Comparison of ENCODE assay signal across 19 cellular contexts in genomic region chr17:82079001-82079677, GRCh38. TPM values are rescaled to one million over a fixed set of nuclear protein-coding genes. Genes with fewer than 3 reads are reported as not detected.
A peak's percentile ranks its signal among the peaks of the same experiment; 100 is the strongest.
DNase-seq lines count a peak whose midpoint lies in the region; ATAC-seq, FAIRE-seq and TF ChIP-seq lines count a peak whose summit lies in the region.
"Had no signal": no experiment of that assay in that cellular context is flagged by ENCODE, and none has a peak within 500 bp of the region (broad histone marks: within the 10 kb centered on the region; RNA-seq: fewer than 3 reads in every experiment).

No MANE protein-coding gene starts in this region.

- H3K9me3 ChIP-seq in right cardiac atrium (ENCODE audit: control insufficient read depth, low read length) = no peaks in the 10 kb centered on the region
- H3K9me3 ChIP-seq in heart left ventricle = no peaks in the 10 kb centered on the region
- H3K9me3 ChIP-seq in WERI-Rb-1 (ENCODE audit: severe bottlenecking) = no peaks in the 10 kb centered on the region
- no peaks in the 10 kb centered on the region for H3K9me3 ChIP-seq in HepG2 (ENCODE audit: low read length)
- H3K9me3 ChIP-seq: BLaER1, HAP-1 had no signal

- H3K36me3 ChIP-seq in heart left ventricle = peaks cover 0 to 57% (median 41%) of the 10 kb centered on the region in 9 donors
- peaks cover 76% of the 10 kb centered on the region for H3K36me3 ChIP-seq in WERI-Rb-1
- peaks cover 46 to 56% of the 10 kb centered on the region in 2 experiments for H3K36me3 ChIP-seq in HepG2 (replicated peaks in 1 of 2; ENCODE audit: control insufficient read depth in 1 of 2, insufficient read depth in 2 of 2, low read length in 2 of 2)

- in situ Hi-C loops in HepG2 (cut with HindIII; ENCODE audit: extremely low pct_ligation_motif_present, low pct_unique_long_range_greater_than_20kb) = no loop called here

- H3K27ac ChIP-seq in right cardiac atrium (ENCODE audit: low read length) (no peak overlapping the region), heart left ventricle (no peak overlapping the region), WERI-Rb-1 (peak overlapping the region; percentile 91), HepG2 (ENCODE audit: extremely low read length, insufficient read depth, low read length) (no peak overlapping the region)
- H3K27ac ChIP-seq: BLaER1, GM23248 had no signal

- BruUV-seq in HepG2 (replicated peaks; lab: Mats Ljungman, UMichigan) = no TSS peak

- H3K4me3 ChIP-seq in right cardiac atrium (ENCODE audit: low read length) = no peak overlapping the region
- H3K4me3 ChIP-seq in heart left ventricle = no peak overlapping the region
- no peak overlapping the region for H3K4me3 ChIP-seq in WERI-Rb-1 (ENCODE audit: low read depth, low read length)
- no peak overlapping the region for H3K4me3 ChIP-seq in HepG2 (replicated peaks in 1 of 3; ENCODE audit: insufficient read depth in 1 of 3, low read depth in 2 of 3, low read length in 3 of 3)
- H3K4me3 ChIP-seq: BLaER1, GM23248, HAP-1 had no signal

- H3K79me2 ChIP-seq in HepG2 (ENCODE audit: insufficient read depth, low read length) = no peaks in the 10 kb centered on the region

- H3K27me3 ChIP-seq in right cardiac atrium (ENCODE audit: control insufficient read depth, insufficient read depth) (no peaks in the 10 kb centered on the region), heart left ventricle (no peaks in the 10 kb centered on the region), WERI-Rb-1 (ENCODE audit: insufficient read depth, low read depth, severe bottlenecking) (no peaks in the 10 kb centered on the region), HepG2 (ENCODE audit: control insufficient read depth in 1 of 2, insufficient read depth in 2 of 2, low read length in 2 of 2) (no peaks in the 10 kb centered on the region)
- H3K27me3 ChIP-seq: BLaER1 had no signal

- ATAC-seq in right cardiac atrium = no peak
- ATAC-seq in heart left ventricle = no peak
- no peak for ATAC-seq in HepG2
- ATAC-seq in GM21529 (IDR thresholded peaks at IDR 0.05; ENCODE audit: unreplicated experiment) = no peak
- ATAC-seq in HG02759 (IDR thresholded peaks at IDR 0.05; ENCODE audit: unreplicated experiment) = no peak

- no peak overlapping the region for H2AFZ ChIP-seq in HepG2 (ENCODE audit: low read length)
- H2AFZ ChIP-seq: GM23248 had no signal

- CTCF ChIA-PET in HepG2 (lab: Yijun Ruan, JAX; ENCODE audit: low intra/inter-chr PET ratio, low total read pairs) = interaction anchor here (0.6 kb wide), 1 partner anchor 49 kb away, joined by 3 read pairs; no protein-coding TSS in a partner anchor

- H3K4me1 ChIP-seq in right cardiac atrium (ENCODE audit: control insufficient read depth, insufficient read depth, low read length) (no peaks in the 10 kb centered on the region), heart left ventricle (peaks cover 0 to 10% (median 0%) of the 10 kb centered on the region in 12 donors), HepG2 (ENCODE audit: insufficient read depth, low read length) (peaks cover 12% of the 10 kb centered on the region)
- H3K4me1 ChIP-seq: HAP-1 had no signal

- 94% methylated on average over 47 of the region's 47 CpGs for WGBS in right cardiac atrium
- 93 to 96% (median 93%) methylated on average over 35 to 47 of the region's 47 CpGs for WGBS in heart left ventricle, 4 donors
- 95% methylated on average over 34 of the region's 47 CpGs for WGBS in HepG2 (ENCODE audit: low lambda C conversion rate)

- TF ChIP-seq POLR2A in heart left ventricle (IDR thresholded peaks at IDR 0.05) (no peak), HepG2 (IDR thresholded peaks at IDR 0.05; ENCODE audit: insufficient read depth in 1 of 2, low read depth in 2 of 2, low read length in 2 of 2) (peak; percentile 16 to 71; a peak in 2 of 4 replicates)

- no peak for TF ChIP-seq RAD21 in HepG2 (CRISPR knock-in tag; IDR thresholded peaks at IDR 0.05)

- intact Hi-C loops in right cardiac atrium (cut with DNase I) (no loop called here), heart left ventricle (cut with DNase I) (no loop called here), HepG2 (cut with micrococcal nuclease; ENCODE audit: unreplicated experiment) (no loop called here)

- no peak for FAIRE-seq in HepG2 (lab: Jason Lieb, UNC)
- FAIRE-seq: GM19239, HTR-8/SVneo had no signal

- H3K9ac ChIP-seq in HepG2 (ENCODE audit: insufficient read depth, low read depth, low read length) = no peak overlapping the region
- H3K9ac ChIP-seq: BLaER1, GM23248 had no signal

- peak in 2 of 3 donors; percentile 54 to 56 for DNase-seq in right cardiac atrium
- no peak for DNase-seq in heart left ventricle
- no peak for DNase-seq in WERI-Rb-1
- DNase-seq in HepG2 (ENCODE audit: low spot score) = no peak
- DNase-seq in dedifferentiated amniotic fluid mesenchymal stem cell (ENCODE audit: extremely low spot score) = no peak
- DNase-seq in T-helper 9 cell = no peak
- DNase-seq: 8988T; CD4-positive, alpha-beta memory T cell; DMS 273 treated with DMSO at 0.1 percent for 48 hours; DMS79; GDM1; GM23248; KG1 had no signal

- peaks cover 44% of the 10 kb centered on the region for H4K20me1 ChIP-seq in HepG2 (ENCODE audit: insufficient read depth, low read length)

- TF ChIP-seq CTCF in heart left ventricle (IDR thresholded peaks at IDR 0.05) (no peak), WERI-Rb-1 (IDR thresholded peaks at IDR 0.05; ENCODE audit: low read depth, low read length) (no peak), HepG2 (CRISPR knock-in tag; IDR thresholded peaks at IDR 0.05) (no peak; the same call in 1 of the 2 replicates)

- TF ChIP-seq EP300 in HepG2 (IDR thresholded peaks at IDR 0.05; ENCODE audit: low read depth in 2 of 2, low read length in 2 of 2) = no peak
- no peak for TF ChIP-seq EP300 in HepG2 (CRISPR knock-in tag; IDR thresholded peaks at IDR 0.05; ENCODE audit: borderline replicate concordance)

- POLR2A ChIA-PET in HepG2 (lab: Yijun Ruan, JAX) = interaction anchor here (1.4 to 1.9 kb wide), 2 partner anchors 13 to 17 kb away, joined by 4 to 6 read pairs; partner anchors contain the start of gene DUS1L

- H3K4me2 ChIP-seq in HepG2 (ENCODE audit: low read depth, low read length) = no peak overlapping the region
- H3K4me2 ChIP-seq: BLaER1 had no signal

RNA-seq across cellular contexts. Expression of gene DUS1L, which starts 13.5 kb away (rescaled TPM):
- total RNA-seq in right cardiac atrium = 10 to 100 TPM; 51.3 to 63.1 (median 58.4) TPM
- polyA plus RNA-seq in right cardiac atrium = 82.1 TPM
- total RNA-seq in heart left ventricle = 10 to 100 TPM; 41.5 to 84.7 (median 59.4) TPM
- polyA plus RNA-seq in heart left ventricle = 100 to 1,000 TPM in 1 of 2 donors, 10 to 100 TPM in 1; 79.7 to 113 TPM
- total RNA-seq in HepG2 (2016; rRNA removed; fragmentation: Illumina TruSeq; extraction: Trizol) = 67.9 and 109 TPM in 2 replicates
- total RNA-seq in HepG2 (2016; cell fraction: cytosol; rRNA removed; fragmentation: Illumina TruSeq; extraction: Trizol; ENCODE audit: low read depth) = 206 and 220 TPM in 2 replicates
- total RNA-seq in HepG2 (2016; cell fraction: insoluble cytoplasmic fraction; rRNA removed; fragmentation: Illumina TruSeq; extraction: Trizol) = 58.4 and 113 TPM in 2 replicates
- total RNA-seq in HepG2 (2016; cell fraction: membrane; rRNA removed; fragmentation: Illumina TruSeq; extraction: Trizol) = 268 and 276 TPM in 2 replicates
- 69.9 and 102 TPM in 2 replicates for total RNA-seq in HepG2 (2016; cell fraction: nucleus; rRNA removed; fragmentation: Illumina TruSeq; extraction: Trizol)
- 81.0 and 108 TPM in 2 replicates for polyA plus RNA-seq in HepG2 (2011; rRNA removed)
- polyA plus RNA-seq in HepG2 (2011; cell fraction: cytosol; rRNA removed) = 64.5 and 97.7 TPM in 2 replicates
- polyA plus RNA-seq in HepG2 (2011; cell fraction: nucleus; rRNA removed) = 583 and 668 TPM in 2 replicates
- 82.7 and 123 TPM in 2 replicates for polyA plus RNA-seq in HepG2 (2012)
- 353 and 384 TPM in 2 replicates for polyA plus RNA-seq in HepG2 (2016; cell fraction: cytosol; fragmentation: Illumina TruSeq; extraction: Trizol; ENCODE audit: low read depth)
- polyA plus RNA-seq in HepG2 (2016; cell fraction: insoluble cytoplasmic fraction; fragmentation: Illumina TruSeq; extraction: Trizol; ENCODE audit: low read depth) = 138 and 172 TPM in 2 replicates
- 444 and 521 TPM in 2 replicates for polyA plus RNA-seq in HepG2 (2016; cell fraction: membrane; fragmentation: Illumina TruSeq; extraction: Trizol; ENCODE audit: low read depth)
- polyA plus RNA-seq in HepG2 (2016; cell fraction: nucleus; fragmentation: Illumina TruSeq; extraction: Trizol; ENCODE audit: insufficient read depth, low read depth) = 330 and 339 TPM in 2 replicates
- 47.0 and 79.2 TPM in 2 replicates for polyA minus RNA-seq in HepG2 (2011; rRNA and poly(A)+ RNA removed; ENCODE audit: low replicate concordance)
- 31.7 and 34.4 TPM in 2 replicates for polyA minus RNA-seq in HepG2 (2011; cell fraction: cytosol; rRNA and poly(A)+ RNA removed)
- 85.7 and 87.9 TPM in 2 replicates for polyA minus RNA-seq in HepG2 (2011; cell fraction: nucleus; rRNA and poly(A)+ RNA removed)

RNA-seq across cellular contexts. Expression of gene FASN, which starts 18.9 kb away (rescaled TPM):
- total RNA-seq in right cardiac atrium = 10 to 100 TPM; 14.3 to 71.8 (median 23.4) TPM
- 86.3 TPM for polyA plus RNA-seq in right cardiac atrium
- total RNA-seq in heart left ventricle = 100 to 1,000 TPM in 1 of 9 donors, 10 to 100 TPM in 7, 1 to 10 TPM in 1; 6.9 to 103 (median 18.9) TPM
- 10 to 100 TPM; 17.5 to 47.5 TPM for polyA plus RNA-seq in heart left ventricle
- total RNA-seq in HepG2 (2016; rRNA removed; fragmentation: Illumina TruSeq; extraction: Trizol) = 101 and 192 TPM in 2 replicates
- 28.4 and 29.9 TPM in 2 replicates for total RNA-seq in HepG2 (2016; cell fraction: cytosol; rRNA removed; fragmentation: Illumina TruSeq; extraction: Trizol; ENCODE audit: low read depth)
- 118 and 157 TPM in 2 replicates for total RNA-seq in HepG2 (2016; cell fraction: insoluble cytoplasmic fraction; rRNA removed; fragmentation: Illumina TruSeq; extraction: Trizol)
- 63.2 and 68.3 TPM in 2 replicates for total RNA-seq in HepG2 (2016; cell fraction: membrane; rRNA removed; fragmentation: Illumina TruSeq; extraction: Trizol)
- total RNA-seq in HepG2 (2016; cell fraction: nucleus; rRNA removed; fragmentation: Illumina TruSeq; extraction: Trizol) = 147 and 173 TPM in 2 replicates
- polyA plus RNA-seq in HepG2 (2011; rRNA removed) = 51.7 and 92.4 TPM in 2 replicates
- 62.2 and 67.6 TPM in 2 replicates for polyA plus RNA-seq in HepG2 (2011; cell fraction: cytosol; rRNA removed)
- 516 and 545 TPM in 2 replicates for polyA plus RNA-seq in HepG2 (2011; cell fraction: nucleus; rRNA removed)
- 163 and 245 TPM in 2 replicates for polyA plus RNA-seq in HepG2 (2012)
- polyA plus RNA-seq in HepG2 (2016; cell fraction: cytosol; fragmentation: Illumina TruSeq; extraction: Trizol; ENCODE audit: low read depth) = 24.8 and 25.4 TPM in 2 replicates
- 209 and 303 TPM in 2 replicates for polyA plus RNA-seq in HepG2 (2016; cell fraction: insoluble cytoplasmic fraction; fragmentation: Illumina TruSeq; extraction: Trizol; ENCODE audit: low read depth)
- 52.3 and 61.0 TPM in 2 replicates for polyA plus RNA-seq in HepG2 (2016; cell fraction: membrane; fragmentation: Illumina TruSeq; extraction: Trizol; ENCODE audit: low read depth)
- 501 and 529 TPM in 2 replicates for polyA plus RNA-seq in HepG2 (2016; cell fraction: nucleus; fragmentation: Illumina TruSeq; extraction: Trizol; ENCODE audit: insufficient read depth, low read depth)
- 35.6 and 241 TPM in 2 replicates for polyA minus RNA-seq in HepG2 (2011; rRNA and poly(A)+ RNA removed; ENCODE audit: low replicate concordance)
- polyA minus RNA-seq in HepG2 (2011; cell fraction: cytosol; rRNA and poly(A)+ RNA removed) = 226 and 344 TPM in 2 replicates
- 97.7 and 151 TPM in 2 replicates for polyA minus RNA-seq in HepG2 (2011; cell fraction: nucleus; rRNA and poly(A)+ RNA removed)

RNA-seq across cellular contexts. Expression of gene GPS1, which starts 27.4 kb away (rescaled TPM):
- total RNA-seq in right cardiac atrium (10 to 100 TPM; 87.1 to 93.7 (median 90.6) TPM), heart left ventricle (100 to 1,000 TPM in 2 of 9 donors, 10 to 100 TPM in 7; 76.7 to 151 (median 81.8) TPM), HepG2 (2016; rRNA removed; fragmentation: Illumina TruSeq; extraction: Trizol) (106 and 124 TPM in 2 replicates)
- polyA plus RNA-seq in right cardiac atrium (75.1 TPM), heart left ventricle (10 to 100 TPM; 95.0 to 97.7 TPM), HepG2 (2011; rRNA removed) (128 and 161 TPM in 2 replicates)
- 87.3 and 88.2 TPM in 2 replicates for total RNA-seq in HepG2 (2016; cell fraction: cytosol; rRNA removed; fragmentation: Illumina TruSeq; extraction: Trizol; ENCODE audit: low read depth)
- 99.7 and 134 TPM in 2 replicates for total RNA-seq in HepG2 (2016; cell fraction: insoluble cytoplasmic fraction; rRNA removed; fragmentation: Illumina TruSeq; extraction: Trizol)
- 96.5 and 111 TPM in 2 replicates for total RNA-seq in HepG2 (2016; cell fraction: membrane; rRNA removed; fragmentation: Illumina TruSeq; extraction: Trizol)
- 89.5 and 106 TPM in 2 replicates for total RNA-seq in HepG2 (2016; cell fraction: nucleus; rRNA removed; fragmentation: Illumina TruSeq; extraction: Trizol)
- polyA plus RNA-seq in HepG2 (2011; cell fraction: cytosol; rRNA removed) = 107 and 157 TPM in 2 replicates
- polyA plus RNA-seq in HepG2 (2011; cell fraction: nucleus; rRNA removed) = 389 and 467 TPM in 2 replicates
- 102 and 120 TPM in 2 replicates for polyA plus RNA-seq in HepG2 (2012)
- polyA plus RNA-seq in HepG2 (2016; cell fraction: cytosol; fragmentation: Illumina TruSeq; extraction: Trizol; ENCODE audit: low read depth) = 96.5 and 102 TPM in 2 replicates
- polyA plus RNA-seq in HepG2 (2016; cell fraction: insoluble cytoplasmic fraction; fragmentation: Illumina TruSeq; extraction: Trizol; ENCODE audit: low read depth) = 120 and 146 TPM in 2 replicates
- 103 and 104 TPM in 2 replicates for polyA plus RNA-seq in HepG2 (2016; cell fraction: membrane; fragmentation: Illumina TruSeq; extraction: Trizol; ENCODE audit: low read depth)
- polyA plus RNA-seq in HepG2 (2016; cell fraction: nucleus; fragmentation: Illumina TruSeq; extraction: Trizol; ENCODE audit: insufficient read depth, low read depth) = 225 and 229 TPM in 2 replicates
- 182 and 265 TPM in 2 replicates for polyA minus RNA-seq in HepG2 (2011; rRNA and poly(A)+ RNA removed; ENCODE audit: low replicate concordance)
- polyA minus RNA-seq in HepG2 (2011; cell fraction: cytosol; rRNA and poly(A)+ RNA removed) = 76.6 and 80.3 TPM in 2 replicates
- 60.2 and 61.0 TPM in 2 replicates for polyA minus RNA-seq in HepG2 (2011; cell fraction: nucleus; rRNA and poly(A)+ RNA removed)

RNA-seq across cellular contexts. Expression of gene RFNG, which starts 27.5 kb away (rescaled TPM):
- total RNA-seq in right cardiac atrium = 10 to 100 TPM; 19.0 to 25.1 (median 20.2) TPM
- 25.4 TPM for polyA plus RNA-seq in right cardiac atrium
- 10 to 100 TPM; 16.4 to 30.6 (median 20.4) TPM for total RNA-seq in heart left ventricle
- 10 to 100 TPM; 24.0 to 25.8 TPM for polyA plus RNA-seq in heart left ventricle
- total RNA-seq in HepG2 (2016; rRNA removed; fragmentation: Illumina TruSeq; extraction: Trizol) = 27.8 and 64.0 TPM in 2 replicates
- 72.5 and 73.8 TPM in 2 replicates for total RNA-seq in HepG2 (2016; cell fraction: cytosol; rRNA removed; fragmentation: Illumina TruSeq; extraction: Trizol; ENCODE audit: low read depth)
- total RNA-seq in HepG2 (2016; cell fraction: insoluble cytoplasmic fraction; rRNA removed; fragmentation: Illumina TruSeq; extraction: Trizol) = 23.6 and 61.0 TPM in 2 replicates
- total RNA-seq in HepG2 (2016; cell fraction: membrane; rRNA removed; fragmentation: Illumina TruSeq; extraction: Trizol) = 95.0 and 98.0 TPM in 2 replicates
- total RNA-seq in HepG2 (2016; cell fraction: nucleus; rRNA removed; fragmentation: Illumina TruSeq; extraction: Trizol) = 53.3 and 60.7 TPM in 2 replicates
- 61.4 and 90.6 TPM in 2 replicates for polyA plus RNA-seq in HepG2 (2011; rRNA removed)
- 36.1 and 62.0 TPM in 2 replicates for polyA plus RNA-seq in HepG2 (2011; cell fraction: cytosol; rRNA removed)
- polyA plus RNA-seq in HepG2 (2011; cell fraction: nucleus; rRNA removed) = 548 and 733 TPM in 2 replicates
- 60.9 and 71.7 TPM in 2 replicates for polyA plus RNA-seq in HepG2 (2012)
- polyA plus RNA-seq in HepG2 (2016; cell fraction: cytosol; fragmentation: Illumina TruSeq; extraction: Trizol; ENCODE audit: low read depth) = 106 and 121 TPM in 2 replicates
- 35.7 and 47.7 TPM in 2 replicates for polyA plus RNA-seq in HepG2 (2016; cell fraction: insoluble cytoplasmic fraction; fragmentation: Illumina TruSeq; extraction: Trizol; ENCODE audit: low read depth)
- 128 and 132 TPM in 2 replicates for polyA plus RNA-seq in HepG2 (2016; cell fraction: membrane; fragmentation: Illumina TruSeq; extraction: Trizol; ENCODE audit: low read depth)
- 227 and 229 TPM in 2 replicates for polyA plus RNA-seq in HepG2 (2016; cell fraction: nucleus; fragmentation: Illumina TruSeq; extraction: Trizol; ENCODE audit: insufficient read depth, low read depth)
- polyA minus RNA-seq in HepG2 (2011; rRNA and poly(A)+ RNA removed; ENCODE audit: low replicate concordance) = 12.3 and 58.2 TPM in 2 replicates
- 21.9 and 29.0 TPM in 2 replicates for polyA minus RNA-seq in HepG2 (2011; cell fraction: cytosol; rRNA and poly(A)+ RNA removed)
- 29.7 and 35.9 TPM in 2 replicates for polyA minus RNA-seq in HepG2 (2011; cell fraction: nucleus; rRNA and poly(A)+ RNA removed)

RNA-seq across cellular contexts. Expression of gene DCXR, which starts 41.6 kb away (rescaled TPM):
- total RNA-seq in right cardiac atrium (100 to 1,000 TPM; 127 to 181 (median 168) TPM), heart left ventricle (100 to 1,000 TPM; 139 to 312 (median 185) TPM), HepG2 (2016; rRNA removed; fragmentation: Illumina TruSeq; extraction: Trizol) (286 and 311 TPM in 2 replicates)
- polyA plus RNA-seq in right cardiac atrium (196 TPM), heart left ventricle (100 to 1,000 TPM; 243 to 246 TPM), HepG2 (2011; rRNA removed) (287 and 290 TPM in 2 replicates)
- total RNA-seq in HepG2 (2016; cell fraction: cytosol; rRNA removed; fragmentation: Illumina TruSeq; extraction: Trizol; ENCODE audit: low read depth) = 275 and 353 TPM in 2 replicates
- 302 and 321 TPM in 2 replicates for total RNA-seq in HepG2 (2016; cell fraction: insoluble cytoplasmic fraction; rRNA removed; fragmentation: Illumina TruSeq; extraction: Trizol)
- total RNA-seq in HepG2 (2016; cell fraction: membrane; rRNA removed; fragmentation: Illumina TruSeq; extraction: Trizol) = 228 and 297 TPM in 2 replicates
- 132 and 152 TPM in 2 replicates for total RNA-seq in HepG2 (2016; cell fraction: nucleus; rRNA removed; fragmentation: Illumina TruSeq; extraction: Trizol)
- polyA plus RNA-seq in HepG2 (2011; cell fraction: cytosol; rRNA removed) = 253 and 424 TPM in 2 replicates
- 645 and 737 TPM in 2 replicates for polyA plus RNA-seq in HepG2 (2011; cell fraction: nucleus; rRNA removed)
- 190 and 266 TPM in 2 replicates for polyA plus RNA-seq in HepG2 (2012)
- 398 and 426 TPM in 2 replicates for polyA plus RNA-seq in HepG2 (2016; cell fraction: cytosol; fragmentation: Illumina TruSeq; extraction: Trizol; ENCODE audit: low read depth)
- 296 and 330 TPM in 2 replicates for polyA plus RNA-seq in HepG2 (2016; cell fraction: insoluble cytoplasmic fraction; fragmentation: Illumina TruSeq; extraction: Trizol; ENCODE audit: low read depth)
- 308 and 335 TPM in 2 replicates for polyA plus RNA-seq in HepG2 (2016; cell fraction: membrane; fragmentation: Illumina TruSeq; extraction: Trizol; ENCODE audit: low read depth)
- 280 and 299 TPM in 2 replicates for polyA plus RNA-seq in HepG2 (2016; cell fraction: nucleus; fragmentation: Illumina TruSeq; extraction: Trizol; ENCODE audit: insufficient read depth, low read depth)
- polyA minus RNA-seq in HepG2 (2011; rRNA and poly(A)+ RNA removed; ENCODE audit: low replicate concordance) = 73.9 and 172 TPM in 2 replicates
- 52.1 and 74.6 TPM in 2 replicates for polyA minus RNA-seq in HepG2 (2011; cell fraction: cytosol; rRNA and poly(A)+ RNA removed)
- polyA minus RNA-seq in HepG2 (2011; cell fraction: nucleus; rRNA and poly(A)+ RNA removed) = 61.5 and 67.5 TPM in 2 replicates

Comparison
In these comparisons a context has a peak if more than half of its experiments do, and no peak if none do; other contexts are left out.
1. DNase-seq: peak in right cardiac atrium (2 of 3); none in heart left ventricle (0 of 5), WERI-Rb-1 (single experiment), HepG2 (single experiment), dedifferentiated amniotic fluid mesenchymal stem cell (single experiment) and T-helper 9 cell (single experiment).
2. POLR2A ChIP-seq: peak in HepG2 (2 of 2); none in heart left ventricle (0 of 2).